Comparison of ENCODE assay signal across 25 cellular contexts in the genomic region with DNA sequence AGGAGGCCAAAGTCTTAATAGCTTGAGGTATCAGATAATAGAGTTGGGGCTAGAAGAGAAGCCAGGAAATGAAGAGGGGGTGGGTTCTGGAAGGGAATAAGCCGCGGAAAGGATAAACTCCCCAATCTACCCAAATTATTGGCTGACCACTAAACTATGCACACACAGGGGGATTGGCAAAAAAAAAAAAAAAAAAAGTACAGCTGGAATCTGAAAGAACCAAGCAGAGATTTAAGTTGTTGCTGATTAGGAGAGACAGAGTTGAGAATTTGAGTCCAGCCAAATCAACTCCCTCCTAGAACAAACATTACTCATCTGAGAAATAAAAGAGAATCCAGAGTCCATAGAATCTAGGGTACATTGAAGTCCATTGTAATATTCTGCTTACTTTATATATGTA.
A peak's percentile ranks its signal among the peaks of the same experiment; 100 is the strongest.
DNase-seq lines count a peak whose midpoint lies in the region; FAIRE-seq and TF ChIP-seq lines count a peak whose summit lies in the region.
"Had no signal": no experiment of that assay in that cellular context is flagged by ENCODE, and none has a peak within 500 bp of the region (broad histone marks: within the 10 kb centered on the region; RNA-seq: fewer than 3 reads in every experiment).

No MANE protein-coding gene starts in this region.

- 24% methylated on average over 2 of the region's 2 CpGs for WGBS in hepatocyte (ENCODE audit: low lambda C conversion rate, missing lambda C conversion rate)
- WGBS in small intestine, 3 donors: 2 to 17% (median 7%) methylated on average over 2 of the region's 2 CpGs

- peaks cover 38% of the 10 kb centered on the region for H3K4me1 ChIP-seq in adipocyte (ENCODE audit: control insufficient read depth, insufficient read depth, low read length)
- H3K4me1 ChIP-seq in hepatocyte (ENCODE audit: insufficient read depth): peaks cover 43% of the 10 kb centered on the region
- H3K4me1 ChIP-seq in small intestine (ENCODE audit: control insufficient read depth in 2 of 2, insufficient read depth in 1 of 2, low read depth in 1 of 2, low read length in 1 of 2): peaks cover 12 to 17% of the 10 kb centered on the region in 2 donors
- H3K4me1 ChIP-seq in uterus: no peaks in the 10 kb centered on the region

- H3K4me3 ChIP-seq in adipocyte (ENCODE audit: low read length): no peak overlapping the region
- no peak overlapping the region for H3K4me3 ChIP-seq in hepatocyte
- H3K4me3 ChIP-seq in small intestine (ENCODE audit: low read depth in 1 of 2, low read length in 2 of 2): no peak overlapping the region
- no peak overlapping the region for H3K4me3 ChIP-seq in uterus
- H3K4me3 ChIP-seq: BLaER1 treated with 17β-estradiol and CSF1 and Interleukin-3, amounts not matched to agents 10 nM and 100 nM; esophagus squamous epithelium; gastrocnemius medialis; GM23338; ovary; smooth muscle cell; testis had no signal

- TF ChIP-seq POLR2A in GM12892 (IDR thresholded peaks at IDR 0.05; ENCODE audit: low read depth, low read length) (no peak), uterus (IDR thresholded peaks at IDR 0.05) (no peak)

- peak overlapping the region; percentile 33 for H3K9ac ChIP-seq in adipocyte (ENCODE audit: low read length)
- H3K9ac ChIP-seq: BLaER1 treated with 17β-estradiol and CSF1 and Interleukin-3, amounts not matched to agents 10 nM and 100 nM had no signal

- H3K27me3 ChIP-seq in adipocyte (replicated peaks; ENCODE audit: control insufficient read depth, insufficient read depth, low read length): no peaks in the 10 kb centered on the region
- H3K27me3 ChIP-seq in hepatocyte: no peaks in the 10 kb centered on the region
- no peaks in the 10 kb centered on the region for H3K27me3 ChIP-seq in small intestine (ENCODE audit: control insufficient read depth in 2 of 2, insufficient read depth in 2 of 2, low read length in 2 of 2)
- H3K27me3 ChIP-seq in uterus: no peaks in the 10 kb centered on the region
- H3K27me3 ChIP-seq: BLaER1 treated with 17β-estradiol and CSF1 and Interleukin-3, amounts not matched to agents 10 nM and 100 nM; esophagus squamous epithelium; gastrocnemius medialis; ovary; testis had no signal

- no peaks in the 10 kb centered on the region for H3K9me2 ChIP-seq in hepatocyte (replicated peaks; ENCODE audit: insufficient read depth)

- peak overlapping the region; percentile 93 for H3K27ac ChIP-seq in hepatocyte
- H3K27ac ChIP-seq in small intestine (ENCODE audit: low read depth in 1 of 2, low read length in 1 of 2): peak overlapping the region; percentile 37 to 57
- peak overlapping the region in 1 of 2 donors; percentile 50 for H3K27ac ChIP-seq in uterus
- H3K27ac ChIP-seq: BLaER1 treated with 17β-estradiol and CSF1 and Interleukin-3, amounts not matched to agents 10 nM and 100 nM; esophagus squamous epithelium; gastrocnemius medialis; ovary had no signal

- H2AFZ ChIP-seq in hepatocyte: no peak overlapping the region
- H2AFZ ChIP-seq: GM23338 had no signal

- peak overlapping the region; percentile 9 for H3K4me2 ChIP-seq in hepatocyte
- H3K4me2 ChIP-seq: GM23338, smooth muscle cell had no signal

- H3K9me3 ChIP-seq in adipocyte (ENCODE audit: control insufficient read depth, low read length): peaks cover 3% of the 10 kb centered on the region
- no peaks in the 10 kb centered on the region for H3K9me3 ChIP-seq in hepatocyte (ENCODE audit: low read depth)
- no peaks in the 10 kb centered on the region for H3K9me3 ChIP-seq in small intestine (ENCODE audit: control insufficient read depth, low read depth)
- H3K9me3 ChIP-seq in uterus: no peaks in the 10 kb centered on the region
- H3K9me3 ChIP-seq: esophagus squamous epithelium, gastrocnemius medialis, ovary, testis had no signal

- FAIRE-seq in GM12892 (lab: Jason Lieb, UNC) (peak; percentile 44), small intestine (lab: Jason Lieb, UNC) (no peak)
- FAIRE-seq: TTC549 had no signal

- H4K20me1 ChIP-seq in hepatocyte (ENCODE audit: insufficient read depth, poor library complexity, severe bottlenecking): no peaks in the 10 kb centered on the region
- H4K20me1 ChIP-seq: BLaER1 treated with 17β-estradiol and CSF1 and Interleukin-3, amounts not matched to agents 10 nM and 100 nM had no signal

- H3K79me2 ChIP-seq in hepatocyte: no peaks in the 10 kb centered on the region

- TF ChIP-seq CTCF in hepatocyte (IDR thresholded peaks at IDR 0.05; ENCODE audit: poor library complexity): no peak
- TF ChIP-seq CTCF in uterus (IDR thresholded peaks at IDR 0.05): no peak

- H3K36me3 ChIP-seq in adipocyte (ENCODE audit: control insufficient read depth, insufficient read depth, low read length, severe bottlenecking): peaks cover 14% of the 10 kb centered on the region
- H3K36me3 ChIP-seq in hepatocyte (replicated peaks; ENCODE audit: insufficient read depth, low read depth): no peaks in the 10 kb centered on the region
- H3K36me3 ChIP-seq in small intestine (ENCODE audit: control insufficient read depth in 2 of 2, insufficient read depth in 2 of 2, low read length in 2 of 2): no peaks in the 10 kb centered on the region
- H3K36me3 ChIP-seq in uterus: no peaks in the 10 kb centered on the region
- H3K36me3 ChIP-seq: BLaER1 treated with 17β-estradiol and CSF1 and Interleukin-3, amounts not matched to agents 10 nM and 100 nM; esophagus squamous epithelium; ovary had no signal

- intact Hi-C loops in uterus (cut with DNase I; ENCODE audit: low total_unique reads): no loop called here

- DNase-seq in GM12892 (ENCODE audit: insufficient read length) (no peak), adipocyte (ENCODE audit: low read depth) (no peak), hepatocyte (ENCODE audit: low spot score) (no peak), small intestine (peak; percentile 69), uterus (no peak), DMS79 treated with DMSO at 0.1 percent for 48 hours (lab: John Stamatoyannopoulos, UW) (no peak), HCEC 1CT (no peak)
- DNase-seq: activated CD4-positive, alpha-beta T cell treated with anti-CD3 and anti-CD28 coated beads, Interleukin-2, amount 50 U/mL, for 48 hours; activated gamma-delta T cell treated with Interleukin-2 at 50 U/mL for 16 hours; activated naive CD8-positive, alpha-beta T cell treated with anti-CD3 and anti-CD28 coated beads, Interleukin-2, amount 50 U/mL, for 24 hours; activated T-cell treated with anti-CD3 and anti-CD28 coated beads, Interleukin-2, amount 50 U/mL, for 48 hours; dermis blood vessel endothelial cell; esophagus squamous epithelium; gastrocnemius medialis; kidney glomerular epithelial cell; NCI-H2107; NCI-H345; NCI-H774; ovary; stimulated activated naive CD4-positive, alpha-beta T cell; testis had no signal
